In the genomic region with DNA sequence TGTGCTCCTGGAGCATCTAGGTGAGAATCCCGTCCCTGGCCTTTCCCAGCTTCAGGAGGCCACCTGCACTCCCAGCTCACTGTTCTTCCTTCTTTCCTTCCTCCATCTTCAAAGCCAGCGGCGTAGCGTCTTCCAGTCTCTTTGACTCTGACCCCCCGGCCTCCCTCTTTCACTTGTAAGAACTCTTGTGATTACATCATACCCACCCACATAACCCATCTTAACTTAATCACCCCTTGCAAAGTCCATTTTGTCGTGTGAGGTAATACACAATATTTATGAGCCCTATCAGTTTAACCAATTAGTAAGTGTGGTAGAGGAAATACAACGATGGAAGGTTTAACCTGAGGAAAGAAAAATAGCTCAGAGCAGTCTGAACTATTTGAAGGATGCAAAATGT, we compare ENCODE assay signal across 1 cellular context.
TF ChIP-seq lines count a peak whose summit lies in the region.

No MANE protein-coding gene starts in this region.

TF ChIP-seq in HEK293, 187 proteins besides CTCF, POLR2A, EP300 and RAD21 (continued from another document and continues in another):
- TF ChIP-seq ZXDB (tag by site-specific recombination; IDR thresholded peaks at IDR 0.05) (no peak), ZNF292 (tag by site-specific recombination; IDR thresholded peaks at IDR 0.05; ENCODE audit: borderline replicate concordance, low read depth) (no peak), ZNF140 (tag by site-specific recombination; IDR thresholded peaks at IDR 0.05) (no peak), ZNF548 (tag by site-specific recombination; IDR thresholded peaks at IDR 0.05) (no peak), ZNF366 (tag by site-specific recombination; conservative IDR thresholded peaks at IDR 0.05) (peak; percentile 70), ZNF121 (tag by site-specific recombination; IDR thresholded peaks at IDR 0.05) (no peak), ZNF169 (tag by site-specific recombination; IDR thresholded peaks at IDR 0.05) (no peak), ZNF791 (tag by site-specific recombination; IDR thresholded peaks at IDR 0.05) (no peak), GFI1B (tag by site-specific recombination; IDR thresholded peaks at IDR 0.05) (no peak), ZBTB21 (tag by site-specific recombination; IDR thresholded peaks at IDR 0.05) (peak; percentile 80), TCF7L2 (IDR thresholded peaks at IDR 0.05; ENCODE audit: borderline replicate concordance, low read depth, low read length) (no peak), KLF7 (tag by site-specific recombination; IDR thresholded peaks at IDR 0.05; ENCODE audit: borderline replicate concordance) (no peak), ZNF747 (tag by site-specific recombination; IDR thresholded peaks at IDR 0.05) (no peak), ZNF707 (tag by site-specific recombination; IDR thresholded peaks at IDR 0.05) (no peak), ZNF610 (tag by site-specific recombination; IDR thresholded peaks at IDR 0.05; ENCODE audit: borderline replicate concordance) (no peak), ZBTB8A (tag by site-specific recombination; IDR thresholded peaks at IDR 0.05) (no peak), ZNF23 (tag by site-specific recombination; IDR thresholded peaks at IDR 0.05; ENCODE audit: borderline replicate concordance) (no peak), ZNF596 (tag by site-specific recombination; IDR thresholded peaks at IDR 0.05) (no peak), ZNF16 (tag by site-specific recombination; IDR thresholded peaks at IDR 0.05; ENCODE audit: low read depth) (no peak), SP3 (tag by site-specific recombination; IDR thresholded peaks at IDR 0.05) (no peak), ZNF785 (tag by site-specific recombination; IDR thresholded peaks at IDR 0.05) (no peak), ZNF324 (tag by site-specific recombination; IDR thresholded peaks at IDR 0.05) (no peak; the same call in 1 of the 2 replicates), ZNF404 (tag by site-specific recombination; IDR thresholded peaks at IDR 0.05) (no peak), MEIS1 (CRISPR knock-in tag; IDR thresholded peaks at IDR 0.05; ENCODE audit: borderline replicate concordance) (no peak), ZNF658 (tag by site-specific recombination; IDR thresholded peaks at IDR 0.05) (no peak), ZNF600 (tag by site-specific recombination; IDR thresholded peaks at IDR 0.05) (no peak), KLF10 (tag by site-specific recombination; IDR thresholded peaks at IDR 0.05) (no peak), ZNF426 (tag by site-specific recombination; IDR thresholded peaks at IDR 0.05) (no peak), ZNF184 (tag by site-specific recombination; IDR thresholded peaks at IDR 0.05) (no peak), ZNF155 (tag by site-specific recombination; IDR thresholded peaks at IDR 0.05) (no peak), ZNF677 (tag by site-specific recombination; IDR thresholded peaks at IDR 0.05) (no peak), GLIS2 (tag by site-specific recombination; IDR thresholded peaks at IDR 0.05) (no peak), BCL11A (tag by site-specific recombination; IDR thresholded peaks at IDR 0.05; ENCODE audit: low read depth) (no peak), ZNF248 (tag by site-specific recombination; IDR thresholded peaks at IDR 0.05) (no peak), ZNF354C (tag by site-specific recombination; IDR thresholded peaks at IDR 0.05; ENCODE audit: borderline replicate concordance, low read depth) (no peak), OVOL3 (tag by site-specific recombination; IDR thresholded peaks at IDR 0.05) (no peak), SP7 (tag by site-specific recombination; IDR thresholded peaks at IDR 0.05) (peak; percentile 71), ZNF311 (tag by site-specific recombination; IDR thresholded peaks at IDR 0.05; ENCODE audit: borderline replicate concordance) (no peak), KLF8 (tag by site-specific recombination; IDR thresholded peaks at IDR 0.05) (no peak), ZNF571 (tag by site-specific recombination; IDR thresholded peaks at IDR 0.05) (no peak), ZSCAN30 (tag by site-specific recombination; IDR thresholded peaks at IDR 0.05) (no peak), ZNF423 (tag by site-specific recombination; IDR thresholded peaks at IDR 0.05) (no peak)
- TF ChIP-seq, protein P1, sequence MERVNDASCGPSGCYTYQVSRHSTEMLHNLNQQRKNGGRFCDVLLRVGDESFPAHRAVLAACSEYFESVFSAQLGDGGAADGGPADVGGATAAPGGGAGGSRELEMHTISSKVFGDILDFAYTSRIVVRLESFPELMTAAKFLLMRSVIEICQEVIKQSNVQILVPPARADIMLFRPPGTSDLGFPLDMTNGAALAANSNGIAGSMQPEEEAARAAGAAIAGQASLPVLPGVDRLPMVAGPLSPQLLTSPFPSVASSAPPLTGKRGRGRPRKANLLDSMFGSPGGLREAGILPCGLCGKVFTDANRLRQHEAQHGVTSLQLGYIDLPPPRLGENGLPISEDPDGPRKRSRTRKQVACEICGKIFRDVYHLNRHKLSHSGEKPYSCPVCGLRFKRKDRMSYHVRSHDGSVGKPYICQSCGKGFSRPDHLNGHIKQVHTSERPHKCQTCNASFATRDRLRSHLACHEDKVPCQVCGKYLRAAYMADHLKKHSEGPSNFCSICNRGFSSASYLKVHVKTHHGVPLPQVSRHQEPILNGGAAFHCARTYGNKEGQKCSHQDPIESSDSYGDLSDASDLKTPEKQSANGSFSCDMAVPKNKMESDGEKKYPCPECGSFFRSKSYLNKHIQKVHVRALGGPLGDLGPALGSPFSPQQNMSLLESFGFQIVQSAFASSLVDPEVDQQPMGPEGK (tag by site-specific recombination; IDR thresholded peaks at IDR 0.05), result peak; percentile 55
- TF ChIP-seq, protein P2, sequence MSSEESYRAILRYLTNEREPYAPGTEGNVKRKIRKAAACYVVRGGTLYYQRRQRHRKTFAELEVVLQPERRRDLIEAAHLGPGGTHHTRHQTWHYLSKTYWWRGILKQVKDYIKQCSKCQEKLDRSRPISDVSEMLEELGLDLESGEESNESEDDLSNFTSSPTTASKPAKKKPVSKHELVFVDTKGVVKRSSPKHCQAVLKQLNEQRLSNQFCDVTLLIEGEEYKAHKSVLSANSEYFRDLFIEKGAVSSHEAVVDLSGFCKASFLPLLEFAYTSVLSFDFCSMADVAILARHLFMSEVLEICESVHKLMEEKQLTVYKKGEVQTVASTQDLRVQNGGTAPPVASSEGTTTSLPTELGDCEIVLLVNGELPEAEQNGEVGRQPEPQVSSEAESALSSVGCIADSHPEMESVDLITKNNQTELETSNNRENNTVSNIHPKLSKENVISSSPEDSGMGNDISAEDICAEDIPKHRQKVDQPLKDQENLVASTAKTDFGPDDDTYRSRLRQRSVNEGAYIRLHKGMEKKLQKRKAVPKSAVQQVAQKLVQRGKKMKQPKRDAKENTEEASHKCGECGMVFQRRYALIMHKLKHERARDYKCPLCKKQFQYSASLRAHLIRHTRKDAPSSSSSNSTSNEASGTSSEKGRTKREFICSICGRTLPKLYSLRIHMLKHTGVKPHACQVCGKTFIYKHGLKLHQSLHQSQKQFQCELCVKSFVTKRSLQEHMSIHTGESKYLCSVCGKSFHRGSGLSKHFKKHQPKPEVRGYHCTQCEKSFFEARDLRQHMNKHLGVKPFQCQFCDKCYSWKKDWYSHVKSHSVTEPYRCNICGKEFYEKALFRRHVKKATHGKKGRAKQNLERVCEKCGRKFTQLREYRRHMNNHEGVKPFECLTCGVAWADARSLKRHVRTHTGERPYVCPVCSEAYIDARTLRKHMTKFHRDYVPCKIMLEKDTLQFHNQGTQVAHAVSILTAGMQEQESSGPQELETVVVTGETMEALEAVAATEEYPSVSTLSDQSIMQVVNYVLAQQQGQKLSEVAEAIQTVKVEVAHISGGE (tag by site-specific recombination; conservative IDR thresholded peaks at IDR 0.05; ENCODE audit: low read depth), result no peak
- TF ChIP-seq, protein P3, sequence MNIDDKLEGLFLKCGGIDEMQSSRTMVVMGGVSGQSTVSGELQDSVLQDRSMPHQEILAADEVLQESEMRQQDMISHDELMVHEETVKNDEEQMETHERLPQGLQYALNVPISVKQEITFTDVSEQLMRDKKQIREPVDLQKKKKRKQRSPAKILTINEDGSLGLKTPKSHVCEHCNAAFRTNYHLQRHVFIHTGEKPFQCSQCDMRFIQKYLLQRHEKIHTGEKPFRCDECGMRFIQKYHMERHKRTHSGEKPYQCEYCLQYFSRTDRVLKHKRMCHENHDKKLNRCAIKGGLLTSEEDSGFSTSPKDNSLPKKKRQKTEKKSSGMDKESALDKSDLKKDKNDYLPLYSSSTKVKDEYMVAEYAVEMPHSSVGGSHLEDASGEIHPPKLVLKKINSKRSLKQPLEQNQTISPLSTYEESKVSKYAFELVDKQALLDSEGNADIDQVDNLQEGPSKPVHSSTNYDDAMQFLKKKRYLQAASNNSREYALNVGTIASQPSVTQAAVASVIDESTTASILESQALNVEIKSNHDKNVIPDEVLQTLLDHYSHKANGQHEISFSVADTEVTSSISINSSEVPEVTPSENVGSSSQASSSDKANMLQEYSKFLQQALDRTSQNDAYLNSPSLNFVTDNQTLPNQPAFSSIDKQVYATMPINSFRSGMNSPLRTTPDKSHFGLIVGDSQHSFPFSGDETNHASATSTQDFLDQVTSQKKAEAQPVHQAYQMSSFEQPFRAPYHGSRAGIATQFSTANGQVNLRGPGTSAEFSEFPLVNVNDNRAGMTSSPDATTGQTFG (tag by site-specific recombination; IDR thresholded peaks at IDR 0.05; ENCODE audit: borderline replicate concordance), result no peak
- TF ChIP-seq, protein P4, sequence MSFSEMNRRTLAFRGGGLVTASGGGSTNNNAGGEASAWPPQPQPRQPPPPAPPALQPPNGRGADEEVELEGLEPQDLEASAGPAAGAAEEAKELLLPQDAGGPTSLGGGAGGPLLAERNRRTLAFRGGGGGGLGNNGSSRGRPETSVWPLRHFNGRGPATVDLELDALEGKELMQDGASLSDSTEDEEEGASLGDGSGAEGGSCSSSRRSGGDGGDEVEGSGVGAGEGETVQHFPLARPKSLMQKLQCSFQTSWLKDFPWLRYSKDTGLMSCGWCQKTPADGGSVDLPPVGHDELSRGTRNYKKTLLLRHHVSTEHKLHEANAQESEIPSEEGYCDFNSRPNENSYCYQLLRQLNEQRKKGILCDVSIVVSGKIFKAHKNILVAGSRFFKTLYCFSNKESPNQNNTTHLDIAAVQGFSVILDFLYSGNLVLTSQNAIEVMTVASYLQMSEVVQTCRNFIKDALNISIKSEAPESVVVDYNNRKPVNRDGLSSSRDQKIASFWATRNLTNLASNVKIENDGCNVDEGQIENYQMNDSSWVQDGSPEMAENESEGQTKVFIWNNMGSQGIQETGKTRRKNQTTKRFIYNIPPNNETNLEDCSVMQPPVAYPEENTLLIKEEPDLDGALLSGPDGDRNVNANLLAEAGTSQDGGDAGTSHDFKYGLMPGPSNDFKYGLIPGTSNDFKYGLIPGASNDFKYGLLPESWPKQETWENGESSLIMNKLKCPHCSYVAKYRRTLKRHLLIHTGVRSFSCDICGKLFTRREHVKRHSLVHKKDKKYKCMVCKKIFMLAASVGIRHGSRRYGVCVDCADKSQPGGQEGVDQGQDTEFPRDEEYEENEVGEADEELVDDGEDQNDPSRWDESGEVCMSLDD (tag by site-specific recombination; IDR thresholded peaks at IDR 0.05), result no peak
- TF ChIP-seq, protein P5, sequence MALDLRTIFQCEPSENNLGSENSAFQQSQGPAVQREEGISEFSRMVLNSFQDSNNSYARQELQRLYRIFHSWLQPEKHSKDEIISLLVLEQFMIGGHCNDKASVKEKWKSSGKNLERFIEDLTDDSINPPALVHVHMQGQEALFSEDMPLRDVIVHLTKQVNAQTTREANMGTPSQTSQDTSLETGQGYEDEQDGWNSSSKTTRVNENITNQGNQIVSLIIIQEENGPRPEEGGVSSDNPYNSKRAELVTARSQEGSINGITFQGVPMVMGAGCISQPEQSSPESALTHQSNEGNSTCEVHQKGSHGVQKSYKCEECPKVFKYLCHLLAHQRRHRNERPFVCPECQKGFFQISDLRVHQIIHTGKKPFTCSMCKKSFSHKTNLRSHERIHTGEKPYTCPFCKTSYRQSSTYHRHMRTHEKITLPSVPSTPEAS (tag by site-specific recombination; IDR thresholded peaks at IDR 0.05), result no peak
- TF ChIP-seq, protein P6, sequence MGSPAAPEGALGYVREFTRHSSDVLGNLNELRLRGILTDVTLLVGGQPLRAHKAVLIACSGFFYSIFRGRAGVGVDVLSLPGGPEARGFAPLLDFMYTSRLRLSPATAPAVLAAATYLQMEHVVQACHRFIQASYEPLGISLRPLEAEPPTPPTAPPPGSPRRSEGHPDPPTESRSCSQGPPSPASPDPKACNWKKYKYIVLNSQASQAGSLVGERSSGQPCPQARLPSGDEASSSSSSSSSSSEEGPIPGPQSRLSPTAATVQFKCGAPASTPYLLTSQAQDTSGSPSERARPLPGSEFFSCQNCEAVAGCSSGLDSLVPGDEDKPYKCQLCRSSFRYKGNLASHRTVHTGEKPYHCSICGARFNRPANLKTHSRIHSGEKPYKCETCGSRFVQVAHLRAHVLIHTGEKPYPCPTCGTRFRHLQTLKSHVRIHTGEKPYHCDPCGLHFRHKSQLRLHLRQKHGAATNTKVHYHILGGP (tag by site-specific recombination; IDR thresholded peaks at IDR 0.05), result no peak
- TF ChIP-seq, protein P7, sequence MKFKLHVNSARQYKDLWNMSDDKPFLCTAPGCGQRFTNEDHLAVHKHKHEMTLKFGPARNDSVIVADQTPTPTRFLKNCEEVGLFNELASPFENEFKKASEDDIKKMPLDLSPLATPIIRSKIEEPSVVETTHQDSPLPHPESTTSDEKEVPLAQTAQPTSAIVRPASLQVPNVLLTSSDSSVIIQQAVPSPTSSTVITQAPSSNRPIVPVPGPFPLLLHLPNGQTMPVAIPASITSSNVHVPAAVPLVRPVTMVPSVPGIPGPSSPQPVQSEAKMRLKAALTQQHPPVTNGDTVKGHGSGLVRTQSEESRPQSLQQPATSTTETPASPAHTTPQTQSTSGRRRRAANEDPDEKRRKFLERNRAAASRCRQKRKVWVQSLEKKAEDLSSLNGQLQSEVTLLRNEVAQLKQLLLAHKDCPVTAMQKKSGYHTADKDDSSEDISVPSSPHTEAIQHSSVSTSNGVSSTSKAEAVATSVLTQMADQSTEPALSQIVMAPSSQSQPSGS (tag by site-specific recombination; IDR thresholded peaks at IDR 0.05; ENCODE audit: low read depth), result peak; percentile 87
- TF ChIP-seq, protein P8, sequence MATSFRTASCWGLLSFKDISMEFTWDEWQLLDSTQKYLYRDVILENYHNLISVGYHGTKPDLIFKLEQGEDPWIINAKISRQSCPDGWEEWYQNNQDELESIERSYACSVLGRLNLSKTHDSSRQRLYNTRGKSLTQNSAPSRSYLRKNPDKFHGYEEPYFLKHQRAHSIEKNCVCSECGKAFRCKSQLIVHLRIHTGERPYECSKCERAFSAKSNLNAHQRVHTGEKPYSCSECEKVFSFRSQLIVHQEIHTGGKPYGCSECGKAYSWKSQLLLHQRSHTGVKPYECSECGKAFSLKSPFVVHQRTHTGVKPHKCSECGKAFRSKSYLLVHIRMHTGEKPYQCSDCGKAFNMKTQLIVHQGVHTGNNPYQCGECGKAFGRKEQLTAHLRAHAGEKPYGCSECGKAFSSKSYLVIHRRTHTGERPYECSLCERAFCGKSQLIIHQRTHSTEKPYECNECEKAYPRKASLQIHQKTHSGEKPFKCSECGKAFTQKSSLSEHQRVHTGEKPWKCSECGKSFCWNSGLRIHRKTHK (tag by site-specific recombination; IDR thresholded peaks at IDR 0.05), result no peak
- TF ChIP-seq, protein P9, sequence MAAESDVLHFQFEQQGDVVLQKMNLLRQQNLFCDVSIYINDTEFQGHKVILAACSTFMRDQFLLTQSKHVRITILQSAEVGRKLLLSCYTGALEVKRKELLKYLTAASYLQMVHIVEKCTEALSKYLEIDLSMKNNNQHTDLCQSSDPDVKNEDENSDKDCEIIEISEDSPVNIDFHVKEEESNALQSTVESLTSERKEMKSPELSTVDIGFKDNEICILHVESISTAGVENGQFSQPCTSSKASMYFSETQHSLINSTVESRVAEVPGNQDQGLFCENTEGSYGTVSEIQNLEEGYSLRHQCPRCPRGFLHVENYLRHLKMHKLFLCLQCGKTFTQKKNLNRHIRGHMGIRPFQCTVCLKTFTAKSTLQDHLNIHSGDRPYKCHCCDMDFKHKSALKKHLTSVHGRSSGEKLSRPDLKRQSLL (tag by site-specific recombination; IDR thresholded peaks at IDR 0.05), result no peak
